ENCODE assay signal across 24 cellular contexts in the genomic region with DNA sequence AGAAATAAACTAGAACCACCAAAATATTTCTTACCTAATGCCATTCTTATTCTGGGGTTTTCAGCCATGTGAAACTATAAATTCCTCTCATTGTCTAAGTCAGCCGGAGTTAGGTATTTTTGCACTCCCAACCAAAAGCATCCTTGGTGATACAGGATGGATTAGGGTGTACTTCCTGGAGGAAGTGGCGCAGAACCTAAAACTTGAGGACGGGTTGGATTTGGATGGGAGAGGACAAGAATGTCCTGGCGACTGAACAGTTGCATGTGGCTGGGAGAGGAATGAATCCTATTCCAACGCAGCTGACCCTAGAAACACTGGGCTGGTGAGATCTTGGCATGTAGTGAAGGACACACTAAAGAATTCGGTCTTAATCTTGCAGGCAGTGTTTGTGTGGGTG. TPM values are rescaled to one million over a fixed set of nuclear protein-coding genes. Genes with fewer than 3 reads are reported as not detected.
DNase-seq lines count a peak whose midpoint lies in the region; ATAC-seq and TF ChIP-seq lines count a peak whose summit lies in the region.
"Had no signal": no experiment of that assay in that cellular context is flagged by ENCODE, and none has a peak within 500 bp of the region (broad histone marks: within the 10 kb centered on the region; RNA-seq: fewer than 3 reads in every experiment).

No MANE protein-coding gene starts in this region.

- H3K36me3 ChIP-seq in Loucy (ENCODE audit: insufficient read depth, low read length) (no peaks in the 10 kb centered on the region), thoracic aorta (no peaks in the 10 kb centered on the region)

- no peak overlapping the region for H3K4me2 ChIP-seq in Loucy (ENCODE audit: low read depth, low read length, poor library complexity, severe bottlenecking)

- H3K36me3 Mint-ChIP-seq in nephron (ENCODE audit: low read depth), result no peaks in the 10 kb centered on the region
- no peaks in the 10 kb centered on the region for H3K36me3 Mint-ChIP-seq in type B pancreatic cell
- H3K36me3 Mint-ChIP-seq: CD4-positive, alpha-beta memory T cell; natural killer cell treated with Interleukin-12 subunit alpha and Interleukin-12 subunit beta and Interleukin-15 and Interleukin-18, amount 100 ng/mL, for 72 hours had no signal

- TF ChIP-seq CTCF in Loucy (conservative IDR thresholded peaks at IDR 0.05; ENCODE audit: low read length) (no peak), nephron (IDR thresholded peaks at IDR 0.05; ENCODE audit: unreplicated experiment in 3 of 3) (no peak), thoracic aorta (IDR thresholded peaks at IDR 0.05) (no peak), type B pancreatic cell (conservative IDR thresholded peaks at IDR 0.05) (no peak)

- H4K20me1 ChIP-seq in Loucy (ENCODE audit: insufficient read depth, low read length, poor library complexity, severe bottlenecking), result no peaks in the 10 kb centered on the region

- H3K9me3 ChIP-seq in Loucy (ENCODE audit: insufficient read depth, low read depth, low read length), result no peaks in the 10 kb centered on the region
- no peaks in the 10 kb centered on the region for H3K9me3 ChIP-seq in thoracic aorta

- H3K27me3 Mint-ChIP-seq in nephron (ENCODE audit: low read depth) (peaks cover 4% of the 10 kb centered on the region), type B pancreatic cell (no peaks in the 10 kb centered on the region)

- H3K9me2 ChIP-seq in Loucy (replicated peaks; ENCODE audit: low read depth, low read length), result no peaks in the 10 kb centered on the region

- H3K4me1 Mint-ChIP-seq in nephron (peaks cover 49% of the 10 kb centered on the region), type B pancreatic cell (ENCODE audit: unreplicated experiment) (peaks cover 24% of the 10 kb centered on the region)

- ATAC-seq in thoracic aorta (ENCODE audit: insufficient number of reproducible peaks, low FRiP score, low read depth), result no peak
- no peak for ATAC-seq in HG03095 (IDR thresholded peaks at IDR 0.05; ENCODE audit: unreplicated experiment)
- no peak for ATAC-seq in HG03469 (IDR thresholded peaks at IDR 0.05; ENCODE audit: unreplicated experiment)
- ATAC-seq: GM12878; natural killer cell treated with Interleukin-12 subunit alpha and Interleukin-12 subunit beta and Interleukin-15 and Interleukin-18, amount 100 ng/mL, for 72 hours had no signal

- no peaks in the 10 kb centered on the region for H3F3A ChIP-seq in Loucy (ENCODE audit: low read depth)

- H3K4me3 ChIP-seq in Loucy (ENCODE audit: low read length, poor library complexity, severe bottlenecking) (no peak overlapping the region), thoracic aorta (peak overlapping the region; percentile 35)
- H3K4me3 ChIP-seq: GM12878 had no signal

- no peak overlapping the region for H3K9ac ChIP-seq in Loucy (ENCODE audit: low read depth, low read length, poor library complexity, severe bottlenecking)

- H3K27me3 ChIP-seq in Loucy (ENCODE audit: insufficient read depth, low read length, poor library complexity, severe bottlenecking) (no peaks in the 10 kb centered on the region), thoracic aorta (replicated peaks; ENCODE audit: insufficient read depth) (no peaks in the 10 kb centered on the region)

- H3K27ac ChIP-seq in cingulate gyrus (ENCODE audit: low read depth, low read length) (peak overlapping the region; percentile 21), thoracic aorta (peak overlapping the region; percentile 87 to 91)

- H3K4me3 Mint-ChIP-seq in nephron (no peak overlapping the region), type B pancreatic cell (no peak overlapping the region)
- H3K4me3 Mint-ChIP-seq: CD4-positive, alpha-beta memory T cell; natural killer cell treated with Interleukin-12 subunit alpha and Interleukin-12 subunit beta and Interleukin-15 and Interleukin-18, amount 100 ng/mL, for 72 hours; T-helper 1 cell treated with Interleukin-12 subunit alpha and Interleukin-12 subunit beta and Interleukin-4 antibody, amounts not matched to agents 30 μg/mL and 1 μg/mL, for 36 hours had no signal

- DNase-seq in thoracic aorta (ENCODE audit: low spot score), result no peak
- no peak for DNase-seq in NCI-H69 (lab: John Stamatoyannopoulos, UW)
- DNase-seq in type B pancreatic cell (ENCODE audit: extremely low spot score, unreplicated experiment), result no peak
- DNase-seq: activated CD4-positive, alpha-beta T cell treated with anti-CD3 and anti-CD28 coated beads, Interleukin-2, amount 50 U/mL, for 1 hour; activated CD8-positive, alpha-beta memory T cell treated with anti-CD3 and anti-CD28 coated beads, Interleukin-2, amount 50 U/mL, for 4 hours; CD4-positive, alpha-beta memory T cell; DMS53; KG1; mesenchymal stem cell; MV-4-11; NCI-H187 treated with DMSO at 0.1 percent for 48 hours; NCI-H2227 treated with DMSO at 0.1 percent for 48 hours; NCI-H774; OCI-M1; SHP77 treated with DMSO at 0.1 percent for 48 hours had no signal

- H2AFZ ChIP-seq in Loucy (ENCODE audit: low read length), result peak overlapping the region; percentile 19; the same call in 1 of the 2 replicates

- H3K27ac Mint-ChIP-seq in nephron (peak overlapping the region in 2 of 3 experiments; percentile 93 to 99), type B pancreatic cell (no peak overlapping the region)
- H3K27ac Mint-ChIP-seq: activated T-helper 2 cell treated with anti-CD3 and anti-CD28 coated beads, Interferon-gamma antibody, Interleukin-2, Interleukin-4, amounts not matched to agents 10 μg/mL and 5 μg/mL and 100 μg/mL, durations not matched to agents 14 hours and 24 hours and 36 hours; CD4-positive, alpha-beta memory T cell; natural killer cell treated with Interleukin-12 subunit alpha and Interleukin-12 subunit beta and Interleukin-15 and Interleukin-18, amount 100 ng/mL, for 72 hours; T-helper 1 cell treated with Interleukin-12 subunit alpha and Interleukin-12 subunit beta and Interleukin-4 antibody, amounts not matched to agents 30 μg/mL and 1 μg/mL, for 36 hours had no signal

- H3K79me2 ChIP-seq in Loucy (ENCODE audit: insufficient read depth, low read length), result no peaks in the 10 kb centered on the region

- H3K9me3 Mint-ChIP-seq in nephron (no peaks in the 10 kb centered on the region), type B pancreatic cell (no peaks in the 10 kb centered on the region)
- H3K9me3 Mint-ChIP-seq: activated T-helper 2 cell treated with anti-CD3 and anti-CD28 coated beads, Interferon-gamma antibody, Interleukin-2, Interleukin-4, amounts not matched to agents 10 μg/mL and 5 μg/mL and 100 μg/mL, durations not matched to agents 14 hours and 24 hours and 36 hours; CD4-positive, alpha-beta memory T cell; natural killer cell treated with Interleukin-12 subunit alpha and Interleukin-12 subunit beta and Interleukin-15 and Interleukin-18, amount 100 ng/mL, for 72 hours; T-helper 1 cell treated with Interleukin-12 subunit alpha and Interleukin-12 subunit beta and Interleukin-4 antibody, amounts not matched to agents 30 μg/mL and 1 μg/mL, for 36 hours had no signal

- H3K4me1 ChIP-seq in Loucy (ENCODE audit: insufficient read depth, low read length, poor library complexity, severe bottlenecking), result peaks cover 27% of the 10 kb centered on the region
- peaks cover 14 to 55% of the 10 kb centered on the region in 2 donors for H3K4me1 ChIP-seq in thoracic aorta (ENCODE audit: control insufficient read depth in 1 of 2, low read depth in 2 of 2)

RNA-seq across cellular contexts. Expression of gene E2F6, which starts 58.5 kb away (rescaled TPM):
- total RNA-seq in thoracic aorta (10 to 100 TPM in 1 of 2 donors, 1 to 10 TPM in 1; 4.2 to 16.6 TPM), type B pancreatic cell (ENCODE audit: low replicate concordance) (14.2 and 19.4 TPM in 2 replicates)
